In genomic region chr4:36303430-36304137, GRCh38 we compare ENCODE assay signal across 12 cellular contexts. TPM values are rescaled to one million over a fixed set of nuclear protein-coding genes. Genes with fewer than 3 reads are reported as not detected.
DNase-seq lines count a peak whose midpoint lies in the region; ATAC-seq and TF ChIP-seq lines count a peak whose summit lies in the region.
"Had no signal": no experiment of that assay in that cellular context is flagged by ENCODE, and none has a peak within 500 bp of the region (broad histone marks: within the 10 kb centered on the region; RNA-seq: fewer than 3 reads in every experiment).

No MANE protein-coding gene starts in this region.

- H3K9me3 Mint-ChIP-seq in activated naive CD8-positive, alpha-beta T cell treated with anti-CD3 and anti-CD28 coated beads for 36 hours = no peaks in the 10 kb centered on the region

- no peak overlapping the region for H3K27ac ChIP-seq in osteoblast (ENCODE audit: low read depth, low read length)

- H3K4me1 ChIP-seq in osteoblast (ENCODE audit: insufficient read depth, low read length) = no peaks in the 10 kb centered on the region

- H3K36me3 ChIP-seq in osteoblast (ENCODE audit: insufficient read depth, low read length) = no peaks in the 10 kb centered on the region

- H3K27me3 ChIP-seq in osteoblast (ENCODE audit: insufficient read depth, low read length) = no peaks in the 10 kb centered on the region

- no peak for DNase-seq in activated naive CD8-positive, alpha-beta T cell treated with anti-CD3 and anti-CD28 coated beads for 36 hours
- DNase-seq in germinal center (ENCODE audit: low spot score) = no peak
- DNase-seq in osteoblast (ENCODE audit: insufficient read length, low spot score, missing footprints) = no peak
- DNase-seq in mesenteric fat pad (ENCODE audit: low spot score) = no peak
- no peak for DNase-seq in NCI-H69 (lab: John Stamatoyannopoulos, UW)
- DNase-seq: DMS153, T1000 had no signal

- ATAC-seq in GM18511 (IDR thresholded peaks at IDR 0.05; ENCODE audit: unreplicated experiment) = peak; percentile 91
- ATAC-seq in GM21528 (IDR thresholded peaks at IDR 0.05; ENCODE audit: low FRiP score, unreplicated experiment) = peak; percentile 94
- peak; percentile 94 for ATAC-seq in HG03378 (IDR thresholded peaks at IDR 0.05; ENCODE audit: unreplicated experiment)

- peaks cover 11% of the 10 kb centered on the region for H3K4me1 Mint-ChIP-seq in activated naive CD8-positive, alpha-beta T cell treated with anti-CD3 and anti-CD28 coated beads for 36 hours

- H3K4me3 ChIP-seq in osteoblast (ENCODE audit: insufficient read depth, low read length) = no peak overlapping the region

- H3K36me3 Mint-ChIP-seq in activated naive CD8-positive, alpha-beta T cell treated with anti-CD3 and anti-CD28 coated beads for 36 hours = no peaks in the 10 kb centered on the region

- peaks cover 6% of the 10 kb centered on the region for H3K9me3 ChIP-seq in osteoblast (ENCODE audit: low read depth, low read length)

- no peak for TF ChIP-seq CTCF in osteoblast (IDR thresholded peaks at IDR 0.05; ENCODE audit: extremely low read depth, low read depth, low read length)

- peaks cover 5% of the 10 kb centered on the region for H3K27me3 Mint-ChIP-seq in activated naive CD8-positive, alpha-beta T cell treated with anti-CD3 and anti-CD28 coated beads for 36 hours

- H3K79me2 ChIP-seq in osteoblast (ENCODE audit: insufficient read depth, low read length) = no peaks in the 10 kb centered on the region

- no peak overlapping the region for H3K4me2 ChIP-seq in osteoblast (ENCODE audit: insufficient read depth, low read length)

- no peak overlapping the region for H2AFZ ChIP-seq in osteoblast (ENCODE audit: low read length)

- peak overlapping the region; percentile 49 for H3K27ac Mint-ChIP-seq in activated naive CD8-positive, alpha-beta T cell treated with anti-CD3 and anti-CD28 coated beads for 36 hours

- no peak overlapping the region for H3K4me3 Mint-ChIP-seq in activated naive CD8-positive, alpha-beta T cell treated with anti-CD3 and anti-CD28 coated beads for 36 hours

- no peaks in the 10 kb centered on the region for H4K20me1 ChIP-seq in osteoblast (ENCODE audit: insufficient read depth, low read length)

RNA-seq across cellular contexts. Expression of gene DTHD1, which starts 22.2 kb away (rescaled TPM):
- under 1 TPM; 0.08 to 0.12 TPM for total RNA-seq in activated naive CD8-positive, alpha-beta T cell treated with anti-CD3 and anti-CD28 coated beads for 36 hours
- total RNA-seq in osteoblast = not detected in 2 replicates
- 0.39 TPM for total RNA-seq in mesenteric fat pad
- total RNA-seq: astrocyte, fibroblast of villous mesenchyme had no signal

RNA-seq across cellular contexts. Expression of gene ARAP2, which starts 59.3 kb away (rescaled TPM):
- total RNA-seq in activated naive CD8-positive, alpha-beta T cell treated with anti-CD3 and anti-CD28 coated beads for 36 hours = 10 to 100 TPM; 21.0 to 27.0 TPM
- total RNA-seq in osteoblast = 0.59 and 3.6 TPM in 2 replicates
- total RNA-seq in mesenteric fat pad = 13.5 TPM
